12 cellular contexts compared by ENCODE assay signal in the genomic region with DNA sequence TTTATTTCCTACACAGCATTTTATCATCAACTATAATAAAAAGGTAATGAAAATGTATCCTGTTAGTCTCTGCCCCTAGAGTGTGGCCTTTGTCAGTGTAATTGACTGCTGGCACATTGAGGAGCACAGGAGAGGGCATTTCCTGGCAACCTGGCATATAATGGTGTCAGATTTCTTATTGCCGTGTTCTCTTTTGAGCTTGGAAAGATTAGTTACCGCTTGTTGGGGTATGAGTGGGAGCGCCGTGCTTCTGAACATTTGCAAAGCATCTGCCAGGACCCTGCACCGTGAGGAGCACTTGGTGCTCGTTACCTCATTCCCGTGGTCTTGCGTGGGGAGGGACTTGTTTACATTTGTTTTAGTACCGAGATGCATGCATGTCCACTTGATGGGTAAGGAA.
DNase-seq lines count a peak whose midpoint lies in the region; ATAC-seq, FAIRE-seq and TF ChIP-seq lines count a peak whose summit lies in the region.
"Had no signal": no experiment of that assay in that cellular context is flagged by ENCODE, and none has a peak within 500 bp of the region (broad histone marks: within the 10 kb centered on the region; RNA-seq: fewer than 3 reads in every experiment).

No MANE protein-coding gene starts in this region.

- peaks cover 28% of the 10 kb centered on the region; the same call in 1 of the 2 replicates for H4K20me1 ChIP-seq in IMR-90 (ENCODE audit: insufficient read depth, low read length)

- no peaks in the 10 kb centered on the region for H3K27me3 ChIP-seq in IMR-90 (ENCODE audit: control insufficient read depth, insufficient read depth, low read length)
- no peaks in the 10 kb centered on the region for H3K27me3 ChIP-seq in bronchial epithelial cell (ENCODE audit: control insufficient read depth, insufficient read depth, low read length)
- H3K27me3 ChIP-seq in endodermal cell (ENCODE audit: control insufficient read depth, insufficient read depth, low read length, poor library complexity, severe bottlenecking) = no peaks in the 10 kb centered on the region

- H3K27ac ChIP-seq in IMR-90 (ENCODE audit: insufficient read depth, low read length) (no peak overlapping the region), kidney (ENCODE audit: low read depth in 2 of 2, low read length in 2 of 2) (no peak overlapping the region), endodermal cell (ENCODE audit: low read depth, low read length) (no peak overlapping the region)
- H3K27ac ChIP-seq: thoracic aorta had no signal

- POLR2A ChIA-PET in IMR-90 (lab: Charles Lee; ENCODE audit: unreplicated experiment) = no interaction called here
- POLR2A ChIA-PET in activated CD8-positive, alpha-beta T cell treated with anti-CD3 and anti-CD28 coated beads, Interleukin-2, amount 10 ng/mL, durations not matched to agents 7 days and 5 days (lab: Charles Lee) = no interaction called here

- H3K9ac ChIP-seq in IMR-90 (ENCODE audit: low read depth, low read length) (no peak overlapping the region), kidney (ENCODE audit: low read length in 2 of 2) (no peak overlapping the region), endodermal cell (ENCODE audit: extremely low read depth, low read length, poor library complexity, severe bottlenecking) (no peak overlapping the region)

- peaks cover 29 to 69% of the 10 kb centered on the region in 2 experiments for H3K79me1 ChIP-seq in IMR-90 (ENCODE audit: low read depth in 1 of 2, low read length in 2 of 2)

- no peak overlapping the region for H2BK20ac ChIP-seq in IMR-90 (ENCODE audit: low read depth, low read length)

- H2AK5ac ChIP-seq in IMR-90 (ENCODE audit: low read depth, low read length) = no peak overlapping the region

- 81% methylated on average over 3 of the region's 9 CpGs; no CpG with 5 or more reads in 1 of the 2 experiments for WGBS in IMR-90 (ENCODE audit: extremely low coverage in 2 of 2, insufficient read length in 1 of 2), 2 experiments
- WGBS in endodermal cell (ENCODE audit: insufficient coverage in 1 of 2, insufficient read length in 1 of 2), 2 experiments = 89 to 96% methylated on average over 4 to 9 of the region's 9 CpGs

- CTCF ChIA-PET in IMR-90 (lab: Yijun Ruan, JAX) = no interaction called here
- CTCF ChIA-PET in activated CD8-positive, alpha-beta T cell treated with anti-CD3 and anti-CD28 coated beads, Interleukin-2, amount 10 ng/mL, durations not matched to agents 7 days and 5 days (lab: Charles Lee) = no interaction called here

- no peak overlapping the region for H4K8ac ChIP-seq in IMR-90 (ENCODE audit: low read depth in 2 of 2, low read length in 2 of 2)

- no peak overlapping the region; the same call in 1 of the 2 replicates for H3K14ac ChIP-seq in IMR-90 (replicated peaks; ENCODE audit: low read depth, low read length)

- H3K9me3 ChIP-seq in IMR-90 (ENCODE audit: control insufficient read depth, insufficient read depth, low read length) (no peaks in the 10 kb centered on the region), kidney (ENCODE audit: control insufficient read depth in 1 of 2, low read length in 2 of 2) (no peaks in the 10 kb centered on the region), endodermal cell (ENCODE audit: control insufficient read depth, low read length) (no peaks in the 10 kb centered on the region)
- H3K9me3 ChIP-seq: thoracic aorta had no signal

- H3K4me1 ChIP-seq in IMR-90 (ENCODE audit: control insufficient read depth, insufficient read depth, low read length) (peaks cover 9% of the 10 kb centered on the region), kidney (ENCODE audit: control insufficient read depth in 1 of 2, insufficient read depth in 1 of 2, low read depth in 1 of 2, low read length in 2 of 2) (peaks cover 26 to 27% of the 10 kb centered on the region in 2 donors), endodermal cell (ENCODE audit: control insufficient read depth, insufficient read depth, low read length) (peaks cover 25% of the 10 kb centered on the region)

- no peak overlapping the region for H4K5ac ChIP-seq in IMR-90 (ENCODE audit: low read depth, low read length)

- H3K36me3 ChIP-seq in IMR-90 (ENCODE audit: control insufficient read depth, insufficient read depth, low read length) (no peaks in the 10 kb centered on the region; the same call in 1 of the 2 replicates), bronchial epithelial cell (ENCODE audit: control insufficient read depth, insufficient read depth, low read length) (no peaks in the 10 kb centered on the region), kidney (ENCODE audit: control insufficient read depth in 1 of 2, insufficient read depth in 2 of 2, low read length in 2 of 2) (no peaks in the 10 kb centered on the region), endodermal cell (ENCODE audit: control insufficient read depth, insufficient read depth, low read length) (no peaks in the 10 kb centered on the region)
- H3K36me3 ChIP-seq: thoracic aorta had no signal

- H2AK9ac ChIP-seq in IMR-90 (replicated peaks; ENCODE audit: low read depth, low read length, poor library complexity) = peak overlapping the region; percentile 20

- no peak overlapping the region for H3K4ac ChIP-seq in IMR-90 (ENCODE audit: low read depth, low read length)

- no peaks in the 10 kb centered on the region for H3K36me3 Mint-ChIP-seq in endodermal cell (ENCODE audit: low read depth)
- no peaks in the 10 kb centered on the region for H3K36me3 Mint-ChIP-seq in activated CD8-positive, alpha-beta T cell treated with anti-CD3 and anti-CD28 coated beads, Interleukin-2, amount 10 ng/mL, durations not matched to agents 7 days and 5 days (ENCODE audit: low read depth)

- H3K4me2 ChIP-seq in IMR-90 (ENCODE audit: low read depth, low read length) = no peak overlapping the region

- intact Hi-C loops in IMR-90 (cut with micrococcal nuclease) (no loop called here), kidney (cut with DNase I) (no loop called here)

- BruUV-seq in IMR-90 (replicated peaks; lab: Mats Ljungman, UMichigan) = no TSS peak

- FAIRE-seq in bronchial epithelial cell (lab: Jason Lieb, UNC) (no peak), kidney (lab: Jason Lieb, UNC) (no peak)

- H2BK120ac ChIP-seq in IMR-90 (ENCODE audit: low read depth, low read length) = no peak overlapping the region

- H3K4me3 ChIP-seq in IMR-90 (ENCODE audit: insufficient read depth, low read depth, low read length) = no peak overlapping the region
- H3K4me3 ChIP-seq in bronchial epithelial cell (ENCODE audit: low read depth, low read length) = no peak overlapping the region
- H3K4me3 ChIP-seq in retinal pigment epithelial cell (ENCODE audit: low read length) = no peak overlapping the region
- no peak overlapping the region for H3K4me3 ChIP-seq in kidney (ENCODE audit: low read length in 2 of 2)
- H3K4me3 ChIP-seq in endodermal cell (ENCODE audit: low read length) = no peak overlapping the region
- H3K4me3 ChIP-seq: thoracic aorta had no signal

- ATAC-seq in IMR-90 (ENCODE audit: low read depth) = no peak
- ATAC-seq in activated CD8-positive, alpha-beta T cell treated with anti-CD3 and anti-CD28 coated beads, Interleukin-2, amount 10 ng/mL, durations not matched to agents 7 days and 5 days = no peak

- dilution Hi-C loops in IMR-90 (cut with HindIII; ENCODE audit: low sequenced_read_pairs, unreplicated experiment) = no loop called here

- H3K18ac ChIP-seq in IMR-90 (ENCODE audit: low read depth, low read length) = no peak overlapping the region

- no peak overlapping the region for H2BK5ac ChIP-seq in IMR-90 (ENCODE audit: low read depth, low read length, poor library complexity, severe bottlenecking)

- no peak for TF ChIP-seq RAD21 in IMR-90 (IDR thresholded peaks at IDR 0.05; ENCODE audit: low read length)

- no peak overlapping the region for H3K4me3 Mint-ChIP-seq in endodermal cell
- H3K4me3 Mint-ChIP-seq in activated CD8-positive, alpha-beta T cell treated with anti-CD3 and anti-CD28 coated beads, Interleukin-2, amount 10 ng/mL, durations not matched to agents 7 days and 5 days = no peak overlapping the region

- no peak overlapping the region for H4K91ac ChIP-seq in IMR-90 (ENCODE audit: insufficient read depth, low read depth, low read length)

- no peak overlapping the region for H2BK15ac ChIP-seq in IMR-90 (ENCODE audit: low read depth, low read length)

- no peaks in the 10 kb centered on the region for H3K27me3 Mint-ChIP-seq in endodermal cell (ENCODE audit: insufficient read depth)
- H3K27me3 Mint-ChIP-seq in activated CD8-positive, alpha-beta T cell treated with anti-CD3 and anti-CD28 coated beads, Interleukin-2, amount 10 ng/mL, durations not matched to agents 7 days and 5 days (ENCODE audit: low read depth) = no peaks in the 10 kb centered on the region

- TF ChIP-seq POLR2A in IMR-90 (IDR thresholded peaks at IDR 0.05; ENCODE audit: low read depth, low read length) = no peak

- peaks cover 82% of the 10 kb centered on the region for H3K4me1 Mint-ChIP-seq in endodermal cell
- H3K4me1 Mint-ChIP-seq in activated CD8-positive, alpha-beta T cell treated with anti-CD3 and anti-CD28 coated beads, Interleukin-2, amount 10 ng/mL, durations not matched to agents 7 days and 5 days (ENCODE audit: low read depth) = no peaks in the 10 kb centered on the region

- H3K27ac Mint-ChIP-seq in endodermal cell = no peak overlapping the region
- H3K27ac Mint-ChIP-seq in activated CD8-positive, alpha-beta T cell treated with anti-CD3 and anti-CD28 coated beads, Interleukin-2, amount 10 ng/mL, durations not matched to agents 7 days and 5 days = no peak overlapping the region

- DNase-seq in IMR-90 (no peak), NCI-H2081 treated with DMSO at 0.1 percent for 48 hours (lab: John Stamatoyannopoulos, UW) (peak; percentile 43), bronchial epithelial cell (ENCODE audit: low read depth) (peak; percentile 52), retinal pigment epithelial cell (ENCODE audit: low read depth) (peak; percentile 45), kidney (no peak), endodermal cell (no peak)
- no peak for DNase-seq in activated CD8-positive, alpha-beta T cell treated with anti-CD3 and anti-CD28 coated beads, Interleukin-2, amount 10 ng/mL, durations not matched to agents 7 days and 5 days
- DNase-seq: activated CD4-positive, alpha-beta T cell treated with anti-CD3 and anti-CD28 coated beads for 48 hours; anterior cingulate cortex; nephron progenitor cell; T-helper 1 cell had no signal

- H3K9me3 Mint-ChIP-seq in endodermal cell = no peaks in the 10 kb centered on the region
- no peaks in the 10 kb centered on the region for H3K9me3 Mint-ChIP-seq in activated CD8-positive, alpha-beta T cell treated with anti-CD3 and anti-CD28 coated beads, Interleukin-2, amount 10 ng/mL, durations not matched to agents 7 days and 5 days (ENCODE audit: insufficient read depth)
- H3K9me3 Mint-ChIP-seq: nephron progenitor cell had no signal

- H2AFZ ChIP-seq in IMR-90 (replicated peaks; ENCODE audit: low read length, poor library complexity) = no peak overlapping the region

- no peak overlapping the region for H3K56ac ChIP-seq in IMR-90 (ENCODE audit: extremely low read depth, insufficient read depth, low read length)

- H3K23ac ChIP-seq in IMR-90 (ENCODE audit: low read depth, low read length) = no peak overlapping the region

- in situ Hi-C loops in IMR-90 (cut with MboI; ENCODE audit: low sequenced_read_pairs) = no loop called here

- peaks cover 17% of the 10 kb centered on the region for H3K9me1 ChIP-seq in IMR-90 (ENCODE audit: insufficient read depth, low read length)

- TF ChIP-seq CTCF in IMR-90 (conservative IDR thresholded peaks at IDR 0.05; ENCODE audit: low read depth, low read length) = no peak
- no peak for TF ChIP-seq CTCF in bronchial epithelial cell (IDR thresholded peaks at IDR 0.05; ENCODE audit: insufficient read depth, low read length, severe bottlenecking)
- no peak for TF ChIP-seq CTCF in retinal pigment epithelial cell (conservative IDR thresholded peaks at IDR 0.05; ENCODE audit: low read depth, low read length)
- TF ChIP-seq CTCF in kidney (IDR thresholded peaks at IDR 0.05; ENCODE audit: borderline replicate concordance, extremely low read depth, insufficient read depth) = no peak
- TF ChIP-seq CTCF in endodermal cell (conservative IDR thresholded peaks at IDR 0.05) = no peak

Comparison
In these comparisons a context has a peak if more than half of its experiments do, and no peak if none do; other contexts are left out.
1. DNase-seq: peak in NCI-H2081 treated with DMSO at 0.1 percent for 48 hours (single experiment), bronchial epithelial cell (single experiment) and retinal pigment epithelial cell (single experiment); none in IMR-90 (single experiment), kidney (single experiment), endodermal cell (single experiment) and activated CD8-positive, alpha-beta T cell treated with anti-CD3 and anti-CD28 coated beads, Interleukin-2, amount 10 ng/mL, durations not matched to agents 7 days and 5 days (single experiment).